1 cellular context compared by ENCODE assay signal in genomic region chr14:95597784-95598204, GRCh38.
TF ChIP-seq lines count a peak whose summit lies in the region.

No MANE protein-coding gene starts in this region.

TF ChIP-seq in HEK293, 187 proteins besides CTCF, POLR2A, EP300 and RAD21 (continued from another document):
- TF ChIP-seq PRDM10 (tag by site-specific recombination; IDR thresholded peaks at IDR 0.05) = peak; percentile 63
- TF ChIP-seq ZNF341 (tag by site-specific recombination; IDR thresholded peaks at IDR 0.05; ENCODE audit: low read depth) = no peak
- peak; percentile 71; the same call in 1 of the 2 replicates for TF ChIP-seq ZNF629 (tag by site-specific recombination; IDR thresholded peaks at IDR 0.05)
- TF ChIP-seq ZNF580 (tag by site-specific recombination; IDR thresholded peaks at IDR 0.05) = no peak
- TF ChIP-seq ZNF645 (tag by site-specific recombination; IDR thresholded peaks at IDR 0.05) = no peak
- peak; percentile 50; the same call in 1 of the 2 replicates for TF ChIP-seq WT1 (tag by site-specific recombination; IDR thresholded peaks at IDR 0.05)
- peak; percentile 66; the same call in 1 of the 2 replicates for TF ChIP-seq ZBTB17 (tag by site-specific recombination; IDR thresholded peaks at IDR 0.05)
- TF ChIP-seq ZNF10 (tag by site-specific recombination; IDR thresholded peaks at IDR 0.05) = peak; percentile 56; the same call in 1 of the 2 replicates
- no peak for TF ChIP-seq ZNF549 (tag by site-specific recombination; IDR thresholded peaks at IDR 0.05)
- TF ChIP-seq ZNF473 (tag by site-specific recombination; IDR thresholded peaks at IDR 0.05) = no peak
- no peak for TF ChIP-seq ZNF843 (tag by site-specific recombination; IDR thresholded peaks at IDR 0.05)
- no peak for TF ChIP-seq KLF17 (tag by site-specific recombination; IDR thresholded peaks at IDR 0.05)
- TF ChIP-seq ZNF654 (tag by site-specific recombination; IDR thresholded peaks at IDR 0.05; ENCODE audit: low read depth) = no peak
- TF ChIP-seq ZFHX2 (tag by site-specific recombination; conservative IDR thresholded peaks at IDR 0.05) = peak; percentile 52; the same call in 1 of the 2 replicates
- peak; percentile 43; the same call in 1 of the 2 replicates for TF ChIP-seq HIC1 (tag by site-specific recombination; IDR thresholded peaks at IDR 0.05)
- no peak for TF ChIP-seq ZNF830 (tag by site-specific recombination; IDR thresholded peaks at IDR 0.05; ENCODE audit: low read depth)
- TF ChIP-seq ZNF335 (tag by site-specific recombination; conservative IDR thresholded peaks at IDR 0.05) = peak; percentile 34; the same call in 1 of the 2 replicates
- TF ChIP-seq ZNF302 (tag by site-specific recombination; IDR thresholded peaks at IDR 0.05; ENCODE audit: low read depth) = no peak
- 0 out of 2 replicates have a peak, but pooled peaks have one; percentile 39 for TF ChIP-seq MZF1 (tag by site-specific recombination; IDR thresholded peaks at IDR 0.05; ENCODE audit: borderline replicate concordance)
- TF ChIP-seq ZNF510 (tag by site-specific recombination; IDR thresholded peaks at IDR 0.05; ENCODE audit: insufficient replicate concordance) = no peak
- TF ChIP-seq MEIS1 (CRISPR knock-in tag; IDR thresholded peaks at IDR 0.05; ENCODE audit: borderline replicate concordance) = no peak
- TF ChIP-seq REST (tag by site-specific recombination; IDR thresholded peaks at IDR 0.05) = no peak
- TF ChIP-seq ZSCAN30 (tag by site-specific recombination; IDR thresholded peaks at IDR 0.05) = peak; percentile 69
- no peak for TF ChIP-seq ZNF624 (tag by site-specific recombination; IDR thresholded peaks at IDR 0.05)
- peak; percentile 72 for TF ChIP-seq TRIM28 (IDR thresholded peaks at IDR 0.05; ENCODE audit: borderline replicate concordance, low read length)
- peak; percentile 94 for TF ChIP-seq GLIS1 (tag by site-specific recombination; IDR thresholded peaks at IDR 0.05)
- TF ChIP-seq ZNF707 (tag by site-specific recombination; IDR thresholded peaks at IDR 0.05) = no peak
- no peak for TF ChIP-seq AEBP2 (tag by site-specific recombination; IDR thresholded peaks at IDR 0.05; ENCODE audit: borderline replicate concordance)
- no peak for TF ChIP-seq ZNF529 (tag by site-specific recombination; IDR thresholded peaks at IDR 0.05; ENCODE audit: insufficient replicate concordance)
- peak; percentile 97 for TF ChIP-seq OSR2 (tag by site-specific recombination; IDR thresholded peaks at IDR 0.05)
- TF ChIP-seq MYNN (tag by site-specific recombination; IDR thresholded peaks at IDR 0.05; ENCODE audit: borderline replicate concordance) = no peak
- TF ChIP-seq ZNF837 (tag by site-specific recombination; IDR thresholded peaks at IDR 0.05) = no peak
- no peak for TF ChIP-seq ZNF658 (tag by site-specific recombination; IDR thresholded peaks at IDR 0.05)
- TF ChIP-seq ZBTB44 (tag by site-specific recombination; IDR thresholded peaks at IDR 0.05) = 0 out of 2 replicates have a peak, but pooled peaks have one; percentile 25
- no peak for TF ChIP-seq TCF7L2 (IDR thresholded peaks at IDR 0.05; ENCODE audit: borderline replicate concordance, low read depth, low read length)
- peak; percentile 94 for TF ChIP-seq ZIC2 (tag by site-specific recombination; IDR thresholded peaks at IDR 0.05)
- TF ChIP-seq ZNF623 (tag by site-specific recombination; IDR thresholded peaks at IDR 0.05) = no peak
- TF ChIP-seq ZXDB (tag by site-specific recombination; IDR thresholded peaks at IDR 0.05) = peak; percentile 77
- no peak for TF ChIP-seq ZNF324 (tag by site-specific recombination; IDR thresholded peaks at IDR 0.05)
- no peak for TF ChIP-seq SP2 (tag by site-specific recombination; IDR thresholded peaks at IDR 0.05)
- peak; percentile 95 for TF ChIP-seq ZNF24 (tag by site-specific recombination; IDR thresholded peaks at IDR 0.05)
